Comparison of ENCODE assay signal across 8 cellular contexts in the genomic region with DNA sequence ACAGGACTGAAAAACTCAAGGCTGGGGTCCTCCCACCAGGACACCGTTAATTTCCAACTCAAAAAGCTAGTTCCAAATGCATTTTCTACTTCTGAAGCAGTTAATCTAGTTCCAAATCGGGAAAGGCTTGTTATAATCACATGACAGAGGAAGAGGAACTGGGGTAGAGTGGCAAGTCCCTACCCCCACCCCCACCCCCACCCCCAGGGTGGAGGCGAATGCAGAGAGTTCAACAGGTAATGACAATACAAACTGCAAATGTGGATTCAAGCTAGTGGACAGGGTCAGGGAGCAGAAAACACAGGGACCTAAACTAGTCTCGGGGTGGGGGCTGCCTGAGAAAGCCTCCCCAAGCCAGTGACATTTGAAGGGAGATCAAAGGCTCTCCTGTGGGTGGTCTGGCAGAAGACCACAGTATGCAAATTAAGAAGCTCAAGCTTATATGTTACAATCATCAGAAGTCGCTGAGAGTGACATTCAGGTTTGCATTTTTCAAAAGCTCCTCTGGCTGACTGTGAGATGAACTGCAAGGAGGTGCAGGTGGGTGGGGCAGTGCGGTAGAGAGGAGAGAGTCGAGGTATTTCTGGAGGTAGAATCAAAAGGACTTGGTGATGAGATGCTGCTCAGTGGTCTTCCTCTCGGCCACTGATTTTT. TPM values are rescaled to one million over a fixed set of nuclear protein-coding genes. Genes with fewer than 3 reads are reported as not detected.
DNase-seq lines count a peak whose midpoint lies in the region; ATAC-seq and TF ChIP-seq lines count a peak whose summit lies in the region.

No MANE protein-coding gene starts in this region.

- no peaks in the 10 kb centered on the region for H3K9me3 Mint-ChIP-seq in T-cell
- no peaks in the 10 kb centered on the region for H3K9me3 Mint-ChIP-seq in glutamatergic neuron (ENCODE audit: unreplicated experiment)

- no peaks in the 10 kb centered on the region for H3K36me3 Mint-ChIP-seq in T-cell
- H3K36me3 Mint-ChIP-seq in glutamatergic neuron (ENCODE audit: unreplicated experiment), result no peaks in the 10 kb centered on the region

- H3K27me3 Mint-ChIP-seq in T-cell (no peaks in the 10 kb centered on the region), glutamatergic neuron (ENCODE audit: unreplicated experiment) (peaks cover 5% of the 10 kb centered on the region)

- H3K4me1 Mint-ChIP-seq in T-cell (peaks cover 93 to 97% (median 95%) of the 10 kb centered on the region in 3 donors), glutamatergic neuron (ENCODE audit: low read depth, unreplicated experiment) (peaks cover 40% of the 10 kb centered on the region)

- POLR2A ChIA-PET in T-cell (lab: Charles Lee), result interaction anchor here in 1 of 2 donors (0.6 to 0.7 kb wide), 2 partner anchors 134 to 746 kb away, joined by 4 to 8 read pairs; no protein-coding TSS in a partner anchor

- DNase-seq in NOMO-1 (lab: John Stamatoyannopoulos, UW; ENCODE audit: unreplicated experiment in 2 of 2), result peak; percentile 39 to 58
- no peak for DNase-seq in NOMO-1 treated with dmso at 0.1 percent for 144 hours (lab: John Stamatoyannopoulos, UW; ENCODE audit: unreplicated experiment)
- DNase-seq in T-cell, result peak in 32 of 34 experiments; percentile 22 to 71 (median 44)
- no peak for DNase-seq in glutamatergic neuron
- DNase-seq in D341Med (ENCODE audit: low spot score), result no peak
- no peak for DNase-seq in GOT3 (lab: John Stamatoyannopoulos, UW)
- no peak for DNase-seq in NCI-H1694 (lab: John Stamatoyannopoulos, UW)

- peak; percentile 60 for ATAC-seq in HG02938 (IDR thresholded peaks at IDR 0.05; ENCODE audit: unreplicated experiment)
- ATAC-seq in T-cell (replicated peaks in 1 of 4), result peak; percentile 74 to 85 (median 78)

- H3K4me3 Mint-ChIP-seq in T-cell, result peak overlapping the region; percentile 63 to 76 (median 73)
- H3K4me3 Mint-ChIP-seq in glutamatergic neuron (ENCODE audit: unreplicated experiment), result peak overlapping the region; percentile 62

- peak overlapping the region; percentile 86 to 98 for H3K27ac Mint-ChIP-seq in T-cell
- peak overlapping the region; percentile 44 for H3K27ac Mint-ChIP-seq in glutamatergic neuron (ENCODE audit: unreplicated experiment)

- TF ChIP-seq CTCF in glutamatergic neuron (IDR thresholded peaks at IDR 0.05; ENCODE audit: partially characterized antibody, unreplicated experiment), result no peak

- CTCF ChIA-PET in T-cell (lab: Charles Lee), result interaction anchor here in 1 of 2 donors (0.6 to 1.4 kb wide), 6 partner anchors 23 to 510 kb away, joined by 3 to 5 read pairs (median 4); partner anchors contain the start of gene SLC25A19

RNA-seq across cellular contexts. Expression of gene SLC25A19, which starts 56.4 kb away (rescaled TPM):
- total RNA-seq in T-cell (10 to 100 TPM; 12.4 to 30.1 (median 25.9) TPM), glutamatergic neuron (ENCODE audit: unreplicated experiment) (9.3 TPM)

RNA-seq across cellular contexts. Expression of gene GRB2, which starts 59.8 kb away (rescaled TPM):
- total RNA-seq in T-cell (100 to 1,000 TPM; 103 to 133 (median 130) TPM), glutamatergic neuron (ENCODE audit: unreplicated experiment) (148 TPM)

Comparison
In these comparisons a context has a peak if more than half of its experiments do, and no peak if none do; other contexts are left out.
1. DNase-seq: peak in NOMO-1 (2 of 2) and T-cell (32 of 34); none in NOMO-1 treated with dmso at 0.1 percent for 144 hours (single experiment), glutamatergic neuron (single experiment), D341Med (single experiment), GOT3 (single experiment) and NCI-H1694 (single experiment).